Comparison of ENCODE assay signal across 11 cellular contexts in genomic region chr6:26121141-26122004, GRCh38. TPM values are rescaled to one million over a fixed set of nuclear protein-coding genes. Genes with fewer than 3 reads are reported as not detected.
DNase-seq lines count a peak whose midpoint lies in the region; ATAC-seq, FAIRE-seq and TF ChIP-seq lines count a peak whose summit lies in the region.
"Had no signal": no experiment of that assay in that cellular context is flagged by ENCODE, and none has a peak within 500 bp of the region (broad histone marks: within the 10 kb centered on the region; RNA-seq: fewer than 3 reads in every experiment).

No MANE protein-coding gene starts in this region.

- H3K79me1 ChIP-seq in H1 (ENCODE audit: low read depth, low read length) (no peaks in the 10 kb centered on the region), neuronal stem cell (ENCODE audit: low read depth, low read length) (no peaks in the 10 kb centered on the region)

- H3K9me2 ChIP-seq in PC-3 (replicated peaks; ENCODE audit: low read length), result no peaks in the 10 kb centered on the region

- H3K27me3 Mint-ChIP-seq in T-helper 1 cell treated with Interleukin-12 subunit alpha and Interleukin-12 subunit beta and Interleukin-4 antibody, amounts not matched to agents 30 μg/mL and 1 μg/mL, for 36 hours (ENCODE audit: low read depth), result peaks cover 3% of the 10 kb centered on the region

- ATAC-seq in PC-3, result no peak
- ATAC-seq: left colon had no signal

- no peak overlapping the region for H2BK15ac ChIP-seq in H1 (ENCODE audit: low read length)
- H2BK15ac ChIP-seq in neuronal stem cell (ENCODE audit: low read length), result no peak overlapping the region

- H2BK120ac ChIP-seq in H1 (replicated peaks; ENCODE audit: low read depth, low read length) (peak overlapping the region; percentile 88), neuronal stem cell (ENCODE audit: low read depth, low read length) (no peak overlapping the region)

- 89% methylated on average over 15 of the region's 18 CpGs; no CpG with 5 or more reads in 1 of the 2 experiments for WGBS in H1 (ENCODE audit: extremely low coverage in 1 of 2, insufficient coverage in 1 of 2, insufficient read length in 1 of 2, insufficient replicate concordance in 2 of 2, low coverage in 1 of 2, low lambda C conversion rate in 2 of 2, missing lambda C conversion rate in 1 of 2), 2 experiments
- no CpG with 5 or more reads among the region's 18 CpGs for WGBS in neuronal stem cell (ENCODE audit: extremely low coverage in 2 of 2, insufficient read length in 2 of 2, insufficient replicate concordance in 1 of 2), 2 donors

- no TSS peak for BruUV-seq in PC-3 (replicated peaks; lab: Mats Ljungman, UMichigan)

- H3K14ac ChIP-seq in H1 (ENCODE audit: insufficient read length) (no peak overlapping the region), neuronal stem cell (ENCODE audit: low read length) (no peak overlapping the region)

- TF ChIP-seq POLR2A in H1 (IDR thresholded peaks at IDR 0.05; ENCODE audit: control extremely low read depth in 1 of 2, low read depth in 2 of 2, low read length in 2 of 2), result no peak

- H3F3A ChIP-seq in PC-3 (ENCODE audit: low read length, unreplicated experiment), result peaks cover 5% of the 10 kb centered on the region

- H4K91ac ChIP-seq in H1 (replicated peaks; ENCODE audit: insufficient read length, low read length) (no peak overlapping the region), neuronal stem cell (ENCODE audit: low read depth, low read length, poor library complexity) (no peak overlapping the region)

- H3K4me3 ChIP-seq in PC-3 (ENCODE audit: low read length) (peak overlapping the region; percentile 96), H1 (ENCODE audit: extremely low read depth in 1 of 4, insufficient read depth in 2 of 4, low read depth in 3 of 4, low read length in 4 of 4) (no peak overlapping the region), neuronal stem cell (ENCODE audit: low read length in 2 of 2) (no peak overlapping the region)
- H3K4me3 ChIP-seq: uterus had no signal

- H2BK20ac ChIP-seq in H1 (ENCODE audit: low read length), result 0 out of 2 replicates have a peak overlapping the region, but pooled peaks have one; percentile 41

- no peak overlapping the region for H4K8ac ChIP-seq in H1 (ENCODE audit: extremely low read depth, insufficient read depth, low read length)
- H4K8ac ChIP-seq in neuronal stem cell (ENCODE audit: low read depth, low read length), result no peak overlapping the region

- peaks cover 42% of the 10 kb centered on the region for H3K79me2 ChIP-seq in PC-3 (ENCODE audit: low read length)
- peaks cover 0 to 23% of the 10 kb centered on the region in 2 experiments; a peak in 3 of 4 replicates for H3K79me2 ChIP-seq in H1 (ENCODE audit: control insufficient read depth in 1 of 2, insufficient read depth in 2 of 2, low read length in 2 of 2)

- intact Hi-C loops in PC-3 (cut with micrococcal nuclease), result loop anchor here (1.0 to 10.0 kb wide), 7 partner anchors 17 to 1713 kb away; a partner anchor contains a TSS

- H3K4me2 ChIP-seq in PC-3 (ENCODE audit: low read length) (peak overlapping the region; percentile 80), H1 (ENCODE audit: insufficient read depth in 1 of 2, low read depth in 2 of 2, low read length in 2 of 2) (peak overlapping the region in 1 of 2 experiments; percentile 80; a peak in 1 of 4 replicates), neuronal stem cell (ENCODE audit: insufficient read depth, low read length, poor library complexity, severe bottlenecking) (no peak overlapping the region)

- TF ChIP-seq RAD21 in H1 (IDR thresholded peaks at IDR 0.05 in 1 of 2, conservative IDR thresholded peaks at IDR 0.05 in 1 of 2; ENCODE audit: low read depth in 2 of 2, low read length in 2 of 2), result no peak

- no peak overlapping the region; the same call in 1 of the 2 replicates for H3K18ac ChIP-seq in H1 (ENCODE audit: extremely low read depth, low read length)
- H3K18ac ChIP-seq in neuronal stem cell (ENCODE audit: low read length), result no peak overlapping the region

- H3K23ac ChIP-seq in H1 (ENCODE audit: insufficient read length) (no peak overlapping the region), neuronal stem cell (ENCODE audit: low read depth, low read length, poor library complexity) (no peak overlapping the region)

- H3K9ac ChIP-seq in PC-3 (ENCODE audit: low read length), result peak overlapping the region; percentile 89
- no peak overlapping the region for H3K9ac ChIP-seq in H1 (replicated peaks in 1 of 4; ENCODE audit: extremely low read depth in 1 of 4, low read depth in 3 of 4, low read length in 3 of 4)
- H3K9ac ChIP-seq in neuronal stem cell (ENCODE audit: low read depth, low read length, poor library complexity), result no peak overlapping the region

- CTCF ChIA-PET in PC-3 (lab: Charles Lee), result no interaction called here
- CTCF ChIA-PET in H1 (lab: Charles Lee; ENCODE audit: partially characterized antibody), result no interaction called here

- H3K4me1 ChIP-seq in PC-3 (ENCODE audit: insufficient read depth, low read length) (peaks cover 38% of the 10 kb centered on the region), H1 (replicated peaks in 1 of 4; ENCODE audit: control insufficient read depth in 3 of 4, insufficient read depth in 4 of 4, low read length in 3 of 4) (peaks cover 1 to 9% (median 4%) of the 10 kb centered on the region in 4 experiments; a peak in 4 of 7 replicates), neuronal stem cell (ENCODE audit: control insufficient read depth in 2 of 2, insufficient read depth in 1 of 2, low read depth in 1 of 2, low read length in 2 of 2) (peaks cover 3 to 4% of the 10 kb centered on the region in 2 donors)
- H3K4me1 ChIP-seq: uterus had no signal

- no peak overlapping the region for H3K4ac ChIP-seq in H1 (replicated peaks; ENCODE audit: insufficient read length, low read depth, low read length)
- no peak overlapping the region for H3K4ac ChIP-seq in neuronal stem cell (ENCODE audit: low read length)

- peak overlapping the region; percentile 14 for H4K5ac ChIP-seq in H1 (ENCODE audit: insufficient read length, low read depth, low read length)

- peak overlapping the region; percentile 84 for H3K27ac Mint-ChIP-seq in T-helper 1 cell treated with Interleukin-12 subunit alpha and Interleukin-12 subunit beta and Interleukin-4 antibody, amounts not matched to agents 30 μg/mL and 1 μg/mL, for 36 hours

- H2AFZ ChIP-seq in PC-3 (ENCODE audit: low read length) (peak overlapping the region; percentile 54), H1 (ENCODE audit: low read length) (no peak overlapping the region), neuronal stem cell (ENCODE audit: low read length) (no peak overlapping the region)

- TF ChIP-seq CTCF in PC-3 (conservative IDR thresholded peaks at IDR 0.05; ENCODE audit: low read depth, low read length) (no peak), H1 (IDR thresholded peaks at IDR 0.05; ENCODE audit: control extremely low read depth in 1 of 3, insufficient read depth in 1 of 3, low read depth in 1 of 3, low read length in 3 of 3) (no peak)

- H3K36me3 ChIP-seq in PC-3 (ENCODE audit: low read depth, low read length) (peaks cover 3% of the 10 kb centered on the region; the same call in 1 of the 2 replicates), H1 (ENCODE audit: control insufficient read depth in 2 of 4, insufficient read depth in 4 of 4, low read length in 3 of 4) (no peaks in the 10 kb centered on the region), neuronal stem cell (replicated peaks in 1 of 2; ENCODE audit: control insufficient read depth in 2 of 2, insufficient read depth in 2 of 2, low read length in 2 of 2) (no peaks in the 10 kb centered on the region)
- H3K36me3 ChIP-seq: uterus had no signal

- DNase-seq in T-helper 1 cell, result no peak
- peak; percentile 74 for DNase-seq in PC-3
- no peak for DNase-seq in H1 (ENCODE audit: low read depth in 1 of 2, low spot score in 2 of 2)
- DNase-seq in neuronal stem cell (ENCODE audit: low spot score), result no peak
- no peak for DNase-seq in HuH-7 (ENCODE audit: low spot score)
- no peak for DNase-seq in NCI-H1436 treated with DMSO at 0.1 percent for 48 hours (lab: John Stamatoyannopoulos, UW)
- no peak for DNase-seq in central memory CD4-positive, alpha-beta T cell
- DNase-seq: uterus had no signal

- H3K9me3 Mint-ChIP-seq in T-helper 1 cell treated with Interleukin-12 subunit alpha and Interleukin-12 subunit beta and Interleukin-4 antibody, amounts not matched to agents 30 μg/mL and 1 μg/mL, for 36 hours, result no peaks in the 10 kb centered on the region

- POLR2A ChIA-PET in PC-3 (lab: Charles Lee; ENCODE audit: unreplicated experiment), result no interaction called here
- POLR2A ChIA-PET in H1 (lab: Charles Lee; ENCODE audit: partially characterized antibody), result interaction anchor here (1.0 to 17.3 kb wide), 16 partner anchors 15 to 151 kb away, joined by 3 to 1244 read pairs (median 61); a partner anchor contains a TSS

- peak overlapping the region; percentile 29; the same call in 1 of the 2 replicates for H2BK12ac ChIP-seq in H1 (ENCODE audit: low read depth, low read length)
- H2BK12ac ChIP-seq in neuronal stem cell (ENCODE audit: low read length), result no peak overlapping the region

- H3K9me3 ChIP-seq in PC-3 (ENCODE audit: low read length) (no peaks in the 10 kb centered on the region), H1 (ENCODE audit: insufficient read depth in 2 of 2, low read depth in 1 of 2, low read length in 1 of 2) (no peaks in the 10 kb centered on the region), neuronal stem cell (replicated peaks in 1 of 2; ENCODE audit: control insufficient read depth in 2 of 2, insufficient read depth in 1 of 2, low read depth in 1 of 2, low read length in 2 of 2) (no peaks in the 10 kb centered on the region)
- H3K9me3 ChIP-seq: uterus had no signal

- H3K56ac ChIP-seq in H1 (replicated peaks; ENCODE audit: insufficient read length, low read depth, low read length), result no peak overlapping the region

- H3K27ac ChIP-seq in PC-3 (ENCODE audit: low read length), result peak overlapping the region; percentile 94
- no peak overlapping the region for H3K27ac ChIP-seq in H1 (ENCODE audit: low read depth, low read length)
- peak overlapping the region; percentile 17 for H3K27ac ChIP-seq in neuronal stem cell (replicated peaks; ENCODE audit: low read length)

- FAIRE-seq in H1 (lab: Jason Lieb, UNC), result no peak
- FAIRE-seq: TTC549 had no signal

- H3K23me2 ChIP-seq in H1 (ENCODE audit: low read depth, low read length), result no peaks in the 10 kb centered on the region; the same call in 1 of the 2 replicates

- peaks cover 24% of the 10 kb centered on the region for H3K36me3 Mint-ChIP-seq in T-helper 1 cell treated with Interleukin-12 subunit alpha and Interleukin-12 subunit beta and Interleukin-4 antibody, amounts not matched to agents 30 μg/mL and 1 μg/mL, for 36 hours (ENCODE audit: low read depth)

- peaks cover 25% of the 10 kb centered on the region for H3K4me1 Mint-ChIP-seq in T-helper 1 cell treated with Interleukin-12 subunit alpha and Interleukin-12 subunit beta and Interleukin-4 antibody, amounts not matched to agents 30 μg/mL and 1 μg/mL, for 36 hours (ENCODE audit: low read depth)

- peak overlapping the region; percentile 38 for H3K4me3 Mint-ChIP-seq in T-helper 1 cell treated with Interleukin-12 subunit alpha and Interleukin-12 subunit beta and Interleukin-4 antibody, amounts not matched to agents 30 μg/mL and 1 μg/mL, for 36 hours

- no peak for TF ChIP-seq EP300 in H1 (IDR thresholded peaks at IDR 0.05; ENCODE audit: borderline replicate concordance in 1 of 2, low read depth in 2 of 2, low read length in 2 of 2)

- no peak overlapping the region for H2AK5ac ChIP-seq in H1 (ENCODE audit: low read depth, low read length)
- H2AK5ac ChIP-seq in neuronal stem cell (ENCODE audit: low read depth, low read length), result no peak overlapping the region

- H2BK5ac ChIP-seq in H1 (ENCODE audit: low read depth, low read length) (0 out of 2 replicates have a peak overlapping the region, but pooled peaks have one; percentile 32), neuronal stem cell (ENCODE audit: low read length) (no peak overlapping the region)

- H4K20me1 ChIP-seq in PC-3 (ENCODE audit: low read length), result peaks cover 22% of the 10 kb centered on the region
- H4K20me1 ChIP-seq in H1 (replicated peaks in 1 of 2; ENCODE audit: control insufficient read depth in 1 of 2, insufficient read depth in 2 of 2, low read length in 2 of 2), result peaks cover 7 to 13% of the 10 kb centered on the region in 2 experiments

- no peaks in the 10 kb centered on the region for H3K27me3 ChIP-seq in PC-3 (ENCODE audit: low read length)
- H3K27me3 ChIP-seq in H1 (replicated peaks in 1 of 4; ENCODE audit: control insufficient read depth in 3 of 4, extremely low read depth in 1 of 4, insufficient read depth in 3 of 4, low read length in 3 of 4), result no peaks in the 10 kb centered on the region
- H3K27me3 ChIP-seq in neuronal stem cell (ENCODE audit: control insufficient read depth in 3 of 3, insufficient read depth in 3 of 3, low read depth in 1 of 3, low read length in 3 of 3), result no peaks in the 10 kb centered on the region

RNA-seq across cellular contexts. Expression of gene HFE, which starts 34.1 kb away (rescaled TPM):
- total RNA-seq in PC-3 (2014; rRNA removed), result not detected in 2 replicates
- total RNA-seq in H1 (2021; fragmentation: NEBNext Ultra II Directional; extraction: Animal tissue kit (Norgen Biotek cat#: 25700)), result 1.6 and 2.0 TPM in 2 replicates
- 0.80 and 1.6 TPM in 2 replicates for polyA plus RNA-seq in H1 (2011; rRNA removed)
- polyA plus RNA-seq in H1 (2011; cell fraction: cytosol; rRNA removed), result 2.0 TPM
- polyA plus RNA-seq in H1 (2011; cell fraction: nucleus; rRNA removed), result 2.1 TPM
- 1.9 to 3.3 TPM (median 2.0 TPM) in 4 replicates for polyA plus RNA-seq in H1 (2012, experiment 1 of 2)
- polyA plus RNA-seq in H1 (2012, experiment 2 of 2), result 0.33 TPM
- 0.95 TPM for polyA plus RNA-seq in H1 (2013, experiment 1 of 2)
- polyA plus RNA-seq in H1 (2013, experiment 2 of 2), result 1.4 TPM
- 3.2 and 3.4 TPM in 2 replicates for polyA minus RNA-seq in H1 (2011; rRNA and poly(A)+ RNA removed)
- 1.5 TPM for polyA minus RNA-seq in H1 (2011; cell fraction: cytosol; rRNA and poly(A)+ RNA removed)
- polyA minus RNA-seq in H1 (2011; cell fraction: nucleus; rRNA and poly(A)+ RNA removed), result 3.6 TPM
- 0.54 TPM for polyA plus RNA-seq in neuronal stem cell (2013, experiment 1 of 2)
- 0.35 TPM for polyA plus RNA-seq in neuronal stem cell (2013, experiment 2 of 2)
